Comparison of ENCODE assay signal across 1 cellular context in the genomic region with DNA sequence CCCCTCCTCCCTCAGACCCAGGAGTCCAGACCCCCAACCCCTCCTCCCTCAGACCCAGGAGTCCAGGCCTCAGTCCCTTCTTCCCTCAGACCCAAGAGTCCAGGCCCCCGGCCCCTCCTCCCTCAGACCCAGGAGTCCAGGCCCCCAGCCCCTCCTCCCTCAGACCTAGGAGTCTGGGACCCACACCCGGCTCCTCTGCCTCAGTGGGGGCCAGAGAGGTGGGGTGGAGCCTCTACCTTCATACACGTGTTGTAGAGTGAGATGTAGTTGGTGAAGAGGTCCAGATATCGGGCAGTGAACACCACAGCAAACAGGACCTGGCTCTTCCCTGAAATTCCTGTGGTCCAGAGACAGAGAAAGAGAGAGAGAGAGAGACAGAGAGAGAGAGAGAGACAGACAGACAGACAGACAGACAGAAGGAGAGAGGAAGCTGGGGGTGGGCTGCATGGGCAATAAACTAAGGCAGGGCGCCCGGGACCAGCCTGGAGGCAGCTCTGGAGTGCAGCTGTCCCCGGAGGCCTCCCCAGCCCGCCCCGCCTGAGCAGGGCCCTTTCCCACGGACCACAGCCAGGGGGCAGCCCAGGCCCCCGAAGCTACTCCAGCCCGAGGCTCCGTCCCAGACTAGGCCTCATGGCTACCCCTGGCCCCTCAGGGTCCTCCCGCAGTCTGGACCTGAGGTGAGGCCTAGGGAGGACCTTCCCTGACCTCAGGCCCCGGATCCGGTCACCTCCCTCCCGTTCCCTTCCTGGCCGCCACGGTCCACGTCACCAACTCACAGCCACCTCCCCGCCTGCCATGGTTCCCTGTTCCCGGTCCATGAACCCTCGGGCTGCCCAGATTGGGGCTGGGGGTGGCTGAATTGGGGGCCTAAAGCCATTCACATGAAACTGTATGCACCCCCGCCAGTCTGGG.
A peak's percentile ranks its signal among the peaks of the same experiment; 100 is the strongest.
TF ChIP-seq lines count a peak whose summit lies in the region.

No MANE protein-coding gene starts in this region.

TF ChIP-seq in HepG2, 621 proteins besides CTCF, POLR2A, EP300 and RAD21 (continued from another document and continues in another):
- TF ChIP-seq, protein P1, sequence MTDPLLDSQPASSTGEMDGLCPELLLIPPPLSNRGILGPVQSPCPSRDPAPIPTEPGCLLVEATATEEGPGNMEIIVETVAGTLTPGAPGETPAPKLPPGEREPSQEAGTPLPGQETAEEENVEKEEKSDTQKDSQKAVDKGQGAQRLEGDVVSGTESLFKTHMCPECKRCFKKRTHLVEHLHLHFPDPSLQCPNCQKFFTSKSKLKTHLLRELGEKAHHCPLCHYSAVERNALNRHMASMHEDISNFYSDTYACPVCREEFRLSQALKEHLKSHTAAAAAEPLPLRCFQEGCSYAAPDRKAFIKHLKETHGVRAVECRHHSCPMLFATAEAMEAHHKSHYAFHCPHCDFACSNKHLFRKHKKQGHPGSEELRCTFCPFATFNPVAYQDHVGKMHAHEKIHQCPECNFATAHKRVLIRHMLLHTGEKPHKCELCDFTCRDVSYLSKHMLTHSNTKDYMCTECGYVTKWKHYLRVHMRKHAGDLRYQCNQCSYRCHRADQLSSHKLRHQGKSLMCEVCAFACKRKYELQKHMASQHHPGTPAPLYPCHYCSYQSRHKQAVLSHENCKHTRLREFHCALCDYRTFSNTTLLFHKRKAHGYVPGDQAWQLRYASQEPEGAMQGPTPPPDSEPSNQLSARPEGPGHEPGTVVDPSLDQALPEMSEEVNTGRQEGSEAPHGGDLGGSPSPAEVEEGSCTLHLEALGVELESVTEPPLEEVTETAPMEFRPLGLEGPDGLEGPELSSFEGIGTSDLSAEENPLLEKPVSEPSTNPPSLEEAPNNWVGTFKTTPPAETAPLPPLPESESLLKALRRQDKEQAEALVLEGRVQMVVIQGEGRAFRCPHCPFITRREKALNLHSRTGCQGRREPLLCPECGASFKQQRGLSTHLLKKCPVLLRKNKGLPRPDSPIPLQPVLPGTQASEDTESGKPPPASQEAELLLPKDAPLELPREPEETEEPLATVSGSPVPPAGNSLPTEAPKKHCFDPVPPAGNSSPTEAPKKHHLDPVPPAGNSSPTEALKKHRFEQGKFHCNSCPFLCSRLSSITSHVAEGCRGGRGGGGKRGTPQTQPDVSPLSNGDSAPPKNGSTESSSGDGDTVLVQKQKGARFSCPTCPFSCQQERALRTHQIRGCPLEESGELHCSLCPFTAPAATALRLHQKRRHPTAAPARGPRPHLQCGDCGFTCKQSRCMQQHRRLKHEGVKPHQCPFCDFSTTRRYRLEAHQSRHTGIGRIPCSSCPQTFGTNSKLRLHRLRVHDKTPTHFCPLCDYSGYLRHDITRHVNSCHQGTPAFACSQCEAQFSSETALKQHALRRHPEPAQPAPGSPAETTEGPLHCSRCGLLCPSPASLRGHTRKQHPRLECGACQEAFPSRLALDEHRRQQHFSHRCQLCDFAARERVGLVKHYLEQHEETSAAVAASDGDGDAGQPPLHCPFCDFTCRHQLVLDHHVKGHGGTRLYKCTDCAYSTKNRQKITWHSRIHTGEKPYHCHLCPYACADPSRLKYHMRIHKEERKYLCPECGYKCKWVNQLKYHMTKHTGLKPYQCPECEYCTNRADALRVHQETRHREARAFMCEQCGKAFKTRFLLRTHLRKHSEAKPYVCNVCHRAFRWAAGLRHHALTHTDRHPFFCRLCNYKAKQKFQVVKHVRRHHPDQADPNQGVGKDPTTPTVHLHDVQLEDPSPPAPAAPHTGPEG (CRISPR knock-in tag; IDR thresholded peaks at IDR 0.05): no peak
- TF ChIP-seq, protein P2, sequence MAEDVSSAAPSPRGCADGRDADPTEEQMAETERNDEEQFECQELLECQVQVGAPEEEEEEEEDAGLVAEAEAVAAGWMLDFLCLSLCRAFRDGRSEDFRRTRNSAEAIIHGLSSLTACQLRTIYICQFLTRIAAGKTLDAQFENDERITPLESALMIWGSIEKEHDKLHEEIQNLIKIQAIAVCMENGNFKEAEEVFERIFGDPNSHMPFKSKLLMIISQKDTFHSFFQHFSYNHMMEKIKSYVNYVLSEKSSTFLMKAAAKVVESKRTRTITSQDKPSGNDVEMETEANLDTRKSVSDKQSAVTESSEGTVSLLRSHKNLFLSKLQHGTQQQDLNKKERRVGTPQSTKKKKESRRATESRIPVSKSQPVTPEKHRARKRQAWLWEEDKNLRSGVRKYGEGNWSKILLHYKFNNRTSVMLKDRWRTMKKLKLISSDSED (CRISPR knock-in tag; IDR thresholded peaks at IDR 0.05): no peak
- TF ChIP-seq FIP1L1 (IDR thresholded peaks at IDR 0.05; ENCODE audit: borderline replicate concordance, insufficient read depth, low read depth, low read length): no peak
- TF ChIP-seq AHR (CRISPR knock-in tag; IDR thresholded peaks at IDR 0.05): peak; percentile 69; the same call in 1 of the 2 replicates
- TF ChIP-seq ZNF234 (CRISPR knock-in tag; conservative IDR thresholded peaks at IDR 0.05): no peak
- no peak; the same call in 1 of the 2 replicates for TF ChIP-seq NR1H2 (CRISPR knock-in tag; IDR thresholded peaks at IDR 0.05; ENCODE audit: borderline replicate concordance, low read depth)
- TF ChIP-seq AGO2 (optimal IDR thresholded peaks at IDR 0.05; ENCODE audit: low read depth, low read length): peak; percentile 70
- TF ChIP-seq SP5 (CRISPR knock-in tag; IDR thresholded peaks at IDR 0.05; ENCODE audit: borderline replicate concordance, low read depth): no peak
- TF ChIP-seq ZNF317 (CRISPR knock-in tag; IDR thresholded peaks at IDR 0.05): no peak
- peak; percentile 78 for TF ChIP-seq MED13 (CRISPR knock-in tag; IDR thresholded peaks at IDR 0.05)
- TF ChIP-seq CHD4 (IDR thresholded peaks at IDR 0.05; ENCODE audit: borderline replicate concordance, low read length): no peak
- TF ChIP-seq, protein P3, sequence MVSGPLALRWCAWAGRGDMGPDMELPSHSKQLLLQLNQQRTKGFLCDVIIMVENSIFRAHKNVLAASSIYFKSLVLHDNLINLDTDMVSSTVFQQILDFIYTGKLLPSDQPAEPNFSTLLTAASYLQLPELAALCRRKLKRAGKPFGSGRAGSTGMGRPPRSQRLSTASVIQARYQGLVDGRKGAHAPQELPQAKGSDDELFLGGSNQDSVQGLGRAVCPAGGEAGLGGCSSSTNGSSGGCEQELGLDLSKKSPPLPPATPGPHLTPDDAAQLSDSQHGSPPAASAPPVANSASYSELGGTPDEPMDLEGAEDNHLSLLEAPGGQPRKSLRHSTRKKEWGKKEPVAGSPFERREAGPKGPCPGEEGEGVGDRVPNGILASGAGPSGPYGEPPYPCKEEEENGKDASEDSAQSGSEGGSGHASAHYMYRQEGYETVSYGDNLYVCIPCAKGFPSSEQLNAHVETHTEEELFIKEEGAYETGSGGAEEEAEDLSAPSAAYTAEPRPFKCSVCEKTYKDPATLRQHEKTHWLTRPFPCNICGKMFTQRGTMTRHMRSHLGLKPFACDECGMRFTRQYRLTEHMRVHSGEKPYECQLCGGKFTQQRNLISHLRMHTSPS (CRISPR knock-in tag; IDR thresholded peaks at IDR 0.05; ENCODE audit: low read depth): no peak; the same call in 1 of the 2 replicates
- TF ChIP-seq MTF2 (CRISPR knock-in tag; IDR thresholded peaks at IDR 0.05; ENCODE audit: borderline replicate concordance): no peak
- no peak for TF ChIP-seq ZSCAN29 (CRISPR knock-in tag; conservative IDR thresholded peaks at IDR 0.05)
- TF ChIP-seq NKX3-1 (CRISPR knock-in tag; IDR thresholded peaks at IDR 0.05): 0 out of 2 replicates have a peak, but pooled peaks have one; percentile 52
- no peak for TF ChIP-seq KDM3A (CRISPR knock-in tag; IDR thresholded peaks at IDR 0.05; ENCODE audit: low read depth)
- TF ChIP-seq ZNF10 (CRISPR knock-in tag; IDR thresholded peaks at IDR 0.05; ENCODE audit: borderline replicate concordance, low read depth): no peak
- peak; percentile 70 for TF ChIP-seq CREB1 (IDR thresholded peaks at IDR 0.05)
- no peak for TF ChIP-seq CREB1 (CRISPR knock-in tag; IDR thresholded peaks at IDR 0.05)
- no peak for TF ChIP-seq MED8 (CRISPR knock-in tag; IDR thresholded peaks at IDR 0.05; ENCODE audit: insufficient replicate concordance)
- TF ChIP-seq, protein P4, sequence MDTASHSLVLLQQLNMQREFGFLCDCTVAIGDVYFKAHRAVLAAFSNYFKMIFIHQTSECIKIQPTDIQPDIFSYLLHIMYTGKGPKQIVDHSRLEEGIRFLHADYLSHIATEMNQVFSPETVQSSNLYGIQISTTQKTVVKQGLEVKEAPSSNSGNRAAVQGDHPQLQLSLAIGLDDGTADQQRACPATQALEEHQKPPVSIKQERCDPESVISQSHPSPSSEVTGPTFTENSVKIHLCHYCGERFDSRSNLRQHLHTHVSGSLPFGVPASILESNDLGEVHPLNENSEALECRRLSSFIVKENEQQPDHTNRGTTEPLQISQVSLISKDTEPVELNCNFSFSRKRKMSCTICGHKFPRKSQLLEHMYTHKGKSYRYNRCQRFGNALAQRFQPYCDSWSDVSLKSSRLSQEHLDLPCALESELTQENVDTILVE (CRISPR knock-in tag; IDR thresholded peaks at IDR 0.05): no peak
- TF ChIP-seq, protein P5, sequence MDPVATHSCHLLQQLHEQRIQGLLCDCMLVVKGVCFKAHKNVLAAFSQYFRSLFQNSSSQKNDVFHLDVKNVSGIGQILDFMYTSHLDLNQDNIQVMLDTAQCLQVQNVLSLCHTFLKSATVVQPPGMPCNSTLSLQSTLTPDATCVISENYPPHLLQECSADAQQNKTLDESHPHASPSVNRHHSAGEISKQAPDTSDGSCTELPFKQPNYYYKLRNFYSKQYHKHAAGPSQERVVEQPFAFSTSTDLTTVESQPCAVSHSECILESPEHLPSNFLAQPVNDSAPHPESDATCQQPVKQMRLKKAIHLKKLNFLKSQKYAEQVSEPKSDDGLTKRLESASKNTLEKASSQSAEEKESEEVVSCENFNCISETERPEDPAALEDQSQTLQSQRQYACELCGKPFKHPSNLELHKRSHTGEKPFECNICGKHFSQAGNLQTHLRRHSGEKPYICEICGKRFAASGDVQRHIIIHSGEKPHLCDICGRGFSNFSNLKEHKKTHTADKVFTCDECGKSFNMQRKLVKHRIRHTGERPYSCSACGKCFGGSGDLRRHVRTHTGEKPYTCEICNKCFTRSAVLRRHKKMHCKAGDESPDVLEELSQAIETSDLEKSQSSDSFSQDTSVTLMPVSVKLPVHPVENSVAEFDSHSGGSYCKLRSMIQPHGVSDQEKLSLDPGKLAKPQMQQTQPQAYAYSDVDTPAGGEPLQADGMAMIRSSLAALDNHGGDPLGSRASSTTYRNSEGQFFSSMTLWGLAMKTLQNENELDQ (CRISPR knock-in tag; IDR thresholded peaks at IDR 0.05; ENCODE audit: borderline replicate concordance): 0 out of 2 replicates have a peak, but pooled peaks have one; percentile 14
- TF ChIP-seq ZNF672 (CRISPR knock-in tag; IDR thresholded peaks at IDR 0.05): no peak
- TF ChIP-seq, protein P6, sequence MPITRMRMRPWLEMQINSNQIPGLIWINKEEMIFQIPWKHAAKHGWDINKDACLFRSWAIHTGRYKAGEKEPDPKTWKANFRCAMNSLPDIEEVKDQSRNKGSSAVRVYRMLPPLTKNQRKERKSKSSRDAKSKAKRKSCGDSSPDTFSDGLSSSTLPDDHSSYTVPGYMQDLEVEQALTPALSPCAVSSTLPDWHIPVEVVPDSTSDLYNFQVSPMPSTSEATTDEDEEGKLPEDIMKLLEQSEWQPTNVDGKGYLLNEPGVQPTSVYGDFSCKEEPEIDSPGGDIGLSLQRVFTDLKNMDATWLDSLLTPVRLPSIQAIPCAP (CRISPR knock-in tag; IDR thresholded peaks at IDR 0.05; ENCODE audit: low read depth): 0 out of 2 replicates have a peak, but pooled peaks have one; percentile 66
- peak; percentile 31; the same call in 1 of the 2 replicates for TF ChIP-seq ZNF350 (CRISPR knock-in tag; IDR thresholded peaks at IDR 0.05; ENCODE audit: borderline replicate concordance, low read depth)
- TF ChIP-seq, protein P7, sequence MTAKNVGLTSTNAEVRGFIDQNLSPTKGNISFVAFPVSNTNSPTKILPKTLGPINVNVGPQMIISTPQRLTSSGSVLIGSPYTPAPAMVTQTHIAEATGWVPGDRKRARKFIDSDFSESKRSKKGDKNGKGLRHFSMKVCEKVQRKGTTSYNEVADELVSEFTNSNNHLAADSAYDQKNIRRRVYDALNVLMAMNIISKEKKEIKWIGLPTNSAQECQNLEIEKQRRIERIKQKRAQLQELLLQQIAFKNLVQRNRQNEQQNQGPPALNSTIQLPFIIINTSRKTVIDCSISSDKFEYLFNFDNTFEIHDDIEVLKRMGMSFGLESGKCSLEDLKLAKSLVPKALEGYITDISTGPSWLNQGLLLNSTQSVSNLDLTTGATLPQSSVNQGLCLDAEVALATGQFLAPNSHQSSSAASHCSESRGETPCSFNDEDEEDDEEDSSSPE (CRISPR knock-in tag; IDR thresholded peaks at IDR 0.05): no peak
- no peak for TF ChIP-seq JARID2 (CRISPR knock-in tag; IDR thresholded peaks at IDR 0.05; ENCODE audit: insufficient replicate concordance)
- TF ChIP-seq ELF3 (CRISPR knock-in tag; IDR thresholded peaks at IDR 0.05): peak; percentile 36; the same call in 1 of the 2 replicates
- no peak for TF ChIP-seq DNMT1 (CRISPR knock-in tag; IDR thresholded peaks at IDR 0.05)
- no peak; the same call in 1 of the 2 replicates for TF ChIP-seq POLR2G (IDR thresholded peaks at IDR 0.05; ENCODE audit: low read depth, low read length)
- TF ChIP-seq PITX1 (CRISPR knock-in tag; IDR thresholded peaks at IDR 0.05): no peak
- TF ChIP-seq TAF1 (CRISPR knock-in tag; IDR thresholded peaks at IDR 0.05): peak; percentile 71; the same call in 1 of the 2 replicates
- TF ChIP-seq ZNF777 (CRISPR knock-in tag; IDR thresholded peaks at IDR 0.05): no peak; the same call in 1 of the 2 replicates
- no peak for TF ChIP-seq ZNF816 (CRISPR knock-in tag; IDR thresholded peaks at IDR 0.05; ENCODE audit: borderline replicate concordance)
- TF ChIP-seq ETV6 (CRISPR knock-in tag; conservative IDR thresholded peaks at IDR 0.05): no peak
- TF ChIP-seq ZNF510 (CRISPR knock-in tag; IDR thresholded peaks at IDR 0.05; ENCODE audit: low read depth): peak; percentile 83; the same call in 1 of the 2 replicates
- TF ChIP-seq RELA (CRISPR knock-in tag; IDR thresholded peaks at IDR 0.05): no peak
- no peak; the same call in 1 of the 2 replicates for TF ChIP-seq RBFOX2 (IDR thresholded peaks at IDR 0.05; ENCODE audit: low read depth, low read length)
- TF ChIP-seq EED (CRISPR knock-in tag; IDR thresholded peaks at IDR 0.05): peak; percentile 63; the same call in 1 of the 2 replicates
- TF ChIP-seq, protein P8, sequence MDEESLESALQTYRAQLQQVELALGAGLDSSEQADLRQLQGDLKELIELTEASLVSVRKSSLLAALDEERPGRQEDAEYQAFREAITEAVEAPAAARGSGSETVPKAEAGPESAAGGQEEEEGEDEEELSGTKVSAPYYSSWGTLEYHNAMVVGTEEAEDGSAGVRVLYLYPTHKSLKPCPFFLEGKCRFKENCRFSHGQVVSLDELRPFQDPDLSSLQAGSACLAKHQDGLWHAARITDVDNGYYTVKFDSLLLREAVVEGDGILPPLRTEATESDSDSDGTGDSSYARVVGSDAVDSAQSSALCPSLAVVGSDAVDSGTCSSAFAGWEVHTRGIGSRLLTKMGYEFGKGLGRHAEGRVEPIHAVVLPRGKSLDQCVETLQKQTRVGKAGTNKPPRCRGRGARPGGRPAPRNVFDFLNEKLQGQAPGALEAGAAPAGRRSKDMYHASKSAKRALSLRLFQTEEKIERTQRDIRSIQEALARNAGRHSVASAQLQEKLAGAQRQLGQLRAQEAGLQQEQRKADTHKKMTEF (CRISPR knock-in tag; IDR thresholded peaks at IDR 0.05): 0 out of 2 replicates have a peak, but pooled peaks have one; percentile 53
- peak; percentile 60; the same call in 1 of the 2 replicates for TF ChIP-seq ZNF570 (CRISPR knock-in tag; IDR thresholded peaks at IDR 0.05; ENCODE audit: borderline replicate concordance)
- TF ChIP-seq POLR2AphosphoS2 (IDR thresholded peaks at IDR 0.05; ENCODE audit: low read depth, low read length): no peak
- TF ChIP-seq ZNF333 (CRISPR knock-in tag; IDR thresholded peaks at IDR 0.05; ENCODE audit: borderline replicate concordance): no peak
- TF ChIP-seq ZNF615 (CRISPR knock-in tag; IDR thresholded peaks at IDR 0.05; ENCODE audit: borderline replicate concordance): no peak
- TF ChIP-seq RFXAP (CRISPR knock-in tag; IDR thresholded peaks at IDR 0.05; ENCODE audit: borderline replicate concordance): 0 out of 2 replicates have a peak, but pooled peaks have one; percentile 40
- TF ChIP-seq MTA1 (CRISPR knock-in tag; IDR thresholded peaks at IDR 0.05; ENCODE audit: borderline replicate concordance): peak; percentile 68; the same call in 1 of the 2 replicates
